Comparison of ENCODE assay signal across 1 cellular context in genomic region chrX:74343970-74344622, GRCh38.
TF ChIP-seq lines count a peak whose summit lies in the region.

No MANE protein-coding gene starts in this region.

TF ChIP-seq in HEK293, 187 proteins besides CTCF, POLR2A, EP300 and RAD21 (continued from another document and continues in another):
- TF ChIP-seq HOXC10 (CRISPR knock-in tag; IDR thresholded peaks at IDR 0.05), result 0 out of 2 replicates have a peak, but pooled peaks have one; percentile 41
- TF ChIP-seq ZNF404 (tag by site-specific recombination; IDR thresholded peaks at IDR 0.05), result no peak
- TF ChIP-seq ZNF266 (tag by site-specific recombination; IDR thresholded peaks at IDR 0.05; ENCODE audit: low read depth), result no peak
- peak; percentile 75 for TF ChIP-seq ZNF2 (tag by site-specific recombination; IDR thresholded peaks at IDR 0.05)
- TF ChIP-seq ZNF776 (tag by site-specific recombination; IDR thresholded peaks at IDR 0.05; ENCODE audit: borderline replicate concordance), result no peak
- no peak for TF ChIP-seq TCF7L2 (IDR thresholded peaks at IDR 0.05; ENCODE audit: borderline replicate concordance, low read depth, low read length)
- no peak for TF ChIP-seq ZBTB49 (tag by site-specific recombination; IDR thresholded peaks at IDR 0.05; ENCODE audit: low read depth)
- TF ChIP-seq ZNF830 (tag by site-specific recombination; IDR thresholded peaks at IDR 0.05; ENCODE audit: low read depth), result no peak
- TF ChIP-seq ZNF510 (tag by site-specific recombination; IDR thresholded peaks at IDR 0.05; ENCODE audit: insufficient replicate concordance), result peak; percentile 80
- TF ChIP-seq ZNF26 (tag by site-specific recombination; IDR thresholded peaks at IDR 0.05), result no peak
- no peak for TF ChIP-seq ZNF623 (tag by site-specific recombination; IDR thresholded peaks at IDR 0.05)
- TF ChIP-seq ZNF16 (tag by site-specific recombination; IDR thresholded peaks at IDR 0.05; ENCODE audit: low read depth), result no peak
- TF ChIP-seq HIC1 (tag by site-specific recombination; IDR thresholded peaks at IDR 0.05), result peak; percentile 88
- TF ChIP-seq ZNF174 (tag by site-specific recombination; IDR thresholded peaks at IDR 0.05), result no peak
- no peak for TF ChIP-seq ZNF214 (tag by site-specific recombination; IDR thresholded peaks at IDR 0.05; ENCODE audit: borderline replicate concordance)
- no peak for TF ChIP-seq GLI4 (tag by site-specific recombination; IDR thresholded peaks at IDR 0.05)
- no peak for TF ChIP-seq ZNF449 (tag by site-specific recombination; IDR thresholded peaks at IDR 0.05)
- TF ChIP-seq ZNF561 (tag by site-specific recombination; IDR thresholded peaks at IDR 0.05; ENCODE audit: borderline replicate concordance), result peak; percentile 53; the same call in 1 of the 2 replicates
- TF ChIP-seq ZBTB6 (tag by site-specific recombination; IDR thresholded peaks at IDR 0.05), result no peak
- TF ChIP-seq KLF7 (tag by site-specific recombination; IDR thresholded peaks at IDR 0.05; ENCODE audit: borderline replicate concordance), result peak; percentile 58; the same call in 1 of the 2 replicates
- peak; percentile 93 for TF ChIP-seq SCRT1 (tag by site-specific recombination; IDR thresholded peaks at IDR 0.05; ENCODE audit: borderline replicate concordance)
- no peak for TF ChIP-seq ZNF366 (tag by site-specific recombination; conservative IDR thresholded peaks at IDR 0.05)
- TF ChIP-seq MZF1 (tag by site-specific recombination; IDR thresholded peaks at IDR 0.05; ENCODE audit: borderline replicate concordance), result no peak; the same call in 1 of the 2 replicates
- no peak for TF ChIP-seq ZNF501 (tag by site-specific recombination; IDR thresholded peaks at IDR 0.05)
- no peak for TF ChIP-seq ZNF707 (tag by site-specific recombination; IDR thresholded peaks at IDR 0.05)
- TF ChIP-seq ZFP3 (tag by site-specific recombination; IDR thresholded peaks at IDR 0.05; ENCODE audit: low read depth), result no peak
- no peak for TF ChIP-seq ZNF146 (tag by site-specific recombination; IDR thresholded peaks at IDR 0.05)
- no peak for TF ChIP-seq ZNF768 (tag by site-specific recombination; IDR thresholded peaks at IDR 0.05)
- peak; percentile 58; the same call in 1 of the 2 replicates for TF ChIP-seq KLF10 (tag by site-specific recombination; IDR thresholded peaks at IDR 0.05)
- no peak; the same call in 1 of the 2 replicates for TF ChIP-seq REST (tag by site-specific recombination; IDR thresholded peaks at IDR 0.05)
- TF ChIP-seq ZNF416 (tag by site-specific recombination; IDR thresholded peaks at IDR 0.05), result no peak
- no peak for TF ChIP-seq ZNF157 (tag by site-specific recombination; IDR thresholded peaks at IDR 0.05)
- no peak for TF ChIP-seq ZFP41 (tag by site-specific recombination; IDR thresholded peaks at IDR 0.05; ENCODE audit: borderline replicate concordance)
- peak; percentile 36; the same call in 1 of the 2 replicates for TF ChIP-seq PATZ1 (tag by site-specific recombination; IDR thresholded peaks at IDR 0.05)
- TF ChIP-seq INSM2 (tag by site-specific recombination; IDR thresholded peaks at IDR 0.05), result peak; percentile 92
- no peak for TF ChIP-seq KLF16 (tag by site-specific recombination; IDR thresholded peaks at IDR 0.05)
- no peak for TF ChIP-seq ZNF140 (tag by site-specific recombination; IDR thresholded peaks at IDR 0.05)
- no peak for TF ChIP-seq ZNF677 (tag by site-specific recombination; IDR thresholded peaks at IDR 0.05)
- TF ChIP-seq ZNF335 (tag by site-specific recombination; conservative IDR thresholded peaks at IDR 0.05), result no peak
- no peak for TF ChIP-seq ZNF747 (tag by site-specific recombination; IDR thresholded peaks at IDR 0.05)
- TF ChIP-seq ZNF580 (tag by site-specific recombination; IDR thresholded peaks at IDR 0.05), result no peak
- TF ChIP-seq ZNF169 (tag by site-specific recombination; IDR thresholded peaks at IDR 0.05), result no peak
- TF ChIP-seq ZNF280D (tag by site-specific recombination; IDR thresholded peaks at IDR 0.05), result no peak
